ENCODE assay signal across 8 cellular contexts in the genomic region with DNA sequence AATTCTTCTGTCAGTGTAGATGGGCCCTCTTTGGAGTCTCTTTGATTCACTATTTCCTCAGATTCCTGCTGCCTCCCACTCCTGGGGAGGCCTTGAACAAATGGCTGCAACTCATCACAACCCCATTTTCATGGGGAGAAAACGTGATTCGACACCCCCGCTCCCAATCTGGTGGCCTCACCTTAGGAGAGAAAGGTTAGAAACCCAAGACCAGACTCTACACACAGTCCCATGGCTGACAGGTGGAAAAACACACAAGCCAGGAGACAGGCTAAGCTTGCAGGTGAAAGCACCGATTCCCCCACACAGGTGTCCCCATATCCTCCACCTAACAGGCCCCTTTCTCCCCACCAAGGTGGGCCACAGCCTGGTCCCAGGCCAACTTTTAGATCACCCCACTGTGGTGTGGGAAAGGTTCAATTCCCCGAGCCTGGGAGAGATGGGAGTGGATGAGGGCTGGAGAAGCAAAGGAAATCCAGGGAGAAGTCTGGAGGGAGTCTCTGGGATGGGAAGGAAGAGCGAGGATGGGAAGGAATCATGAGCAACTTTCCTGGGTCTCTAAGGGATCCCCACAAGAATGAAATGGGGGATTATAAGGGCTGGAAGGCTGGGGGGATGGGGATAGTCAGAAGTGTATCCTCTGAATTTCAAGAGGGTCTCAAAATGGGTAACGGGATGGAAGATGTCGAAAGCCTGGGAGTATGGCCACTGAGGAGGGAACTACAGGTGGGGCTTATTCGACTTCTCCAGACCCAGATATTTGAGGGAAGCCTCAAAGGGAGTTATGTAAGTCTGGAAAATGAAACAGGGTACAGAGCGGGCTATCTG.
DNase-seq lines count a peak whose midpoint lies in the region; ATAC-seq lines count a peak whose summit lies in the region.

No MANE protein-coding gene starts in this region.

- H3K9ac ChIP-seq in iPS-15b (ENCODE audit: low read depth, low read length), result peak overlapping the region; percentile 94

- peak overlapping the region; percentile 94 for H3K4me3 ChIP-seq in iPS-15b (ENCODE audit: low read depth, low read length)

- H3K9me3 ChIP-seq in iPS-15b (ENCODE audit: control insufficient read depth, insufficient read depth, low read length), result no peaks in the 10 kb centered on the region

- DNase-seq in NCI-H82 (lab: John Stamatoyannopoulos, UW), result peak; percentile 43
- no peak for DNase-seq in NCI-H82 treated with DMSO at 0.1 percent for 48 hours (lab: John Stamatoyannopoulos, UW; ENCODE audit: unreplicated experiment)
- DNase-seq in activated naive CD4-positive, alpha-beta T cell treated with anti-CD3 and anti-CD28 coated beads, Interleukin-2, amount 50 U/mL, for 16 hours, result peak; percentile 33
- peak; percentile 33 for DNase-seq in stimulated activated naive CD8-positive, alpha-beta T cell treated with anti-CD3 and anti-CD28 coated beads, Interleukin-15, Interleukin-2, amounts not matched to agents 100 U/mL and 50 U/mL, for 24 hours
- DNase-seq in NCI-H187 treated with DMSO at 0.1 percent for 48 hours (lab: John Stamatoyannopoulos, UW), result no peak
- no peak for DNase-seq in NCI-H2107 (lab: John Stamatoyannopoulos, UW)
- DNase-seq in LoVo (ENCODE audit: low spot score), result no peak

- peaks cover 5% of the 10 kb centered on the region for H3K36me3 ChIP-seq in iPS-15b (ENCODE audit: control insufficient read depth, insufficient read depth, low read length)

- H3K27me3 ChIP-seq in iPS-15b (ENCODE audit: control insufficient read depth, insufficient read depth, low read length), result no peaks in the 10 kb centered on the region

- no peak for ATAC-seq in stimulated activated naive CD8-positive, alpha-beta T cell treated with anti-CD3 and anti-CD28 coated beads, Interleukin-15, Interleukin-2, amounts not matched to agents 100 U/mL and 50 U/mL, for 24 hours

- peaks cover 12% of the 10 kb centered on the region for H3K4me1 ChIP-seq in iPS-15b (ENCODE audit: control insufficient read depth, insufficient read depth, low read length)

Comparison
In these comparisons a context has a peak if more than half of its experiments do, and no peak if none do; other contexts are left out.
1. DNase-seq: peak in NCI-H82 (single experiment), activated naive CD4-positive, alpha-beta T cell treated with anti-CD3 and anti-CD28 coated beads, Interleukin-2, amount 50 U/mL, for 16 hours (single experiment) and stimulated activated naive CD8-positive, alpha-beta T cell treated with anti-CD3 and anti-CD28 coated beads, Interleukin-15, Interleukin-2, amounts not matched to agents 100 U/mL and 50 U/mL, for 24 hours (single experiment); none in NCI-H82 treated with DMSO at 0.1 percent for 48 hours (single experiment), NCI-H187 treated with DMSO at 0.1 percent for 48 hours (single experiment), NCI-H2107 (single experiment) and LoVo (single experiment).